ENCODE assay signal across 11 cellular contexts in genomic region chr6:44730771-44731391, GRCh38.
DNase-seq lines count a peak whose midpoint lies in the region; ATAC-seq and TF ChIP-seq lines count a peak whose summit lies in the region.
"Had no signal": no experiment of that assay in that cellular context is flagged by ENCODE, and none has a peak within 500 bp of the region (broad histone marks: within the 10 kb centered on the region; RNA-seq: fewer than 3 reads in every experiment).

No MANE protein-coding gene starts in this region.

- no peak overlapping the region for H3K9ac ChIP-seq in fibroblast of lung (ENCODE audit: insufficient read depth, low read length)

- no peak for ATAC-seq in HG03565 (IDR thresholded peaks at IDR 0.05; ENCODE audit: unreplicated experiment)
- ATAC-seq in left lung: no peak
- no peak for ATAC-seq in stimulated activated naive CD8-positive, alpha-beta T cell treated with anti-CD3 and anti-CD28 coated beads, Interleukin-15, Interleukin-2, amounts not matched to agents 100 U/mL and 50 U/mL, for 24 hours

- in situ Hi-C loops in Caki2 (cut with HindIII; ENCODE audit: low pct_unique_long_range_greater_than_20kb, low sequenced_read_pairs): no loop called here

- no peaks in the 10 kb centered on the region for H3K79me2 ChIP-seq in fibroblast of lung (ENCODE audit: control insufficient read depth, insufficient read depth, low read length)
- no peaks in the 10 kb centered on the region for H3K79me2 ChIP-seq in osteoblast (ENCODE audit: insufficient read depth, low read length)

- no peaks in the 10 kb centered on the region for H3K9me3 ChIP-seq in fibroblast of lung (ENCODE audit: control insufficient read depth, insufficient read depth, low read depth, low read length)
- H3K9me3 ChIP-seq in osteoblast (ENCODE audit: low read depth, low read length): no peaks in the 10 kb centered on the region
- H3K9me3 ChIP-seq in left lung: no peaks in the 10 kb centered on the region

- H3K36me3 ChIP-seq in fibroblast of lung (ENCODE audit: control insufficient read depth, insufficient read depth, low read length) (no peaks in the 10 kb centered on the region), osteoblast (ENCODE audit: insufficient read depth, low read length) (no peaks in the 10 kb centered on the region), left lung (no peaks in the 10 kb centered on the region)
- H3K36me3 ChIP-seq: cardiac muscle cell had no signal

- H3K4me3 ChIP-seq in fibroblast of lung (replicated peaks in 1 of 4; ENCODE audit: control extremely low read depth in 1 of 4, insufficient read depth in 1 of 4, low read depth in 3 of 4, low read length in 4 of 4): no peak overlapping the region
- H3K4me3 ChIP-seq in osteoblast (ENCODE audit: insufficient read depth, low read length): no peak overlapping the region
- H3K4me3 ChIP-seq in left lung: no peak overlapping the region
- H3K4me3 ChIP-seq: cardiac muscle cell had no signal

- H2AFZ ChIP-seq in fibroblast of lung (ENCODE audit: low read length) (no peak overlapping the region), osteoblast (ENCODE audit: low read length) (peak overlapping the region; percentile 1)

- H3K27ac ChIP-seq in fibroblast of lung (ENCODE audit: insufficient read depth, low read length) (no peak overlapping the region), osteoblast (ENCODE audit: low read depth, low read length) (no peak overlapping the region), left lung (no peak overlapping the region)
- H3K27ac ChIP-seq: cardiac muscle cell had no signal

- H3K4me1 ChIP-seq in fibroblast of lung (ENCODE audit: control insufficient read depth, extremely low read depth, insufficient read depth, low read length): no peaks in the 10 kb centered on the region
- peaks cover 10% of the 10 kb centered on the region for H3K4me1 ChIP-seq in osteoblast (ENCODE audit: insufficient read depth, low read length)
- H3K4me1 ChIP-seq in left lung: peaks cover 0 to 4% of the 10 kb centered on the region in 2 donors

- TF ChIP-seq CTCF in fibroblast of lung (conservative IDR thresholded peaks at IDR 0.05 in 1 of 2, IDR thresholded peaks at IDR 0.05 in 1 of 2; ENCODE audit: low read depth in 1 of 2, low read length in 2 of 2): no peak
- no peak for TF ChIP-seq CTCF in osteoblast (IDR thresholded peaks at IDR 0.05; ENCODE audit: extremely low read depth, low read depth, low read length)
- no peak for TF ChIP-seq CTCF in left lung (IDR thresholded peaks at IDR 0.05)

- H4K20me1 ChIP-seq in fibroblast of lung (ENCODE audit: control insufficient read depth, extremely low read depth, insufficient read depth, low read length) (no peaks in the 10 kb centered on the region), osteoblast (ENCODE audit: insufficient read depth, low read length) (no peaks in the 10 kb centered on the region)

- intact Hi-C loops in left lung (cut with DNase I): no loop called here

- H3K27me3 ChIP-seq in fibroblast of lung (ENCODE audit: control insufficient read depth, insufficient read depth, low read length): peaks cover 3% of the 10 kb centered on the region
- no peaks in the 10 kb centered on the region for H3K27me3 ChIP-seq in osteoblast (ENCODE audit: insufficient read depth, low read length)
- no peaks in the 10 kb centered on the region for H3K27me3 ChIP-seq in left lung
- H3K27me3 ChIP-seq: cardiac muscle cell had no signal

- no peak overlapping the region for H3K4me2 ChIP-seq in fibroblast of lung (ENCODE audit: extremely low read depth, insufficient read depth, low read length)
- H3K4me2 ChIP-seq in osteoblast (ENCODE audit: insufficient read depth, low read length): peak overlapping the region; percentile 13

- DNase-seq in Caki2 (ENCODE audit: low read depth): peak; percentile 30
- peak; percentile 82 to 83 for DNase-seq in NCI-H526 (lab: John Stamatoyannopoulos, UW)
- peak; percentile 79 to 84 for DNase-seq in fibroblast of lung (ENCODE audit: low read depth in 2 of 2)
- peak; percentile 93 for DNase-seq in osteoblast (ENCODE audit: insufficient read length, low spot score, missing footprints)
- no peak for DNase-seq in left lung
- no peak for DNase-seq in nucleus accumbens (lab: John Stamatoyannopoulos, UW)
- no peak for DNase-seq in stimulated activated naive CD8-positive, alpha-beta T cell treated with anti-CD3 and anti-CD28 coated beads, Interleukin-15, Interleukin-2, amounts not matched to agents 100 U/mL and 50 U/mL, for 24 hours
- DNase-seq: CD8-positive, alpha-beta memory T cell; GOT3 had no signal

Comparison
In these comparisons a context has a peak if more than half of its experiments do, and no peak if none do; other contexts are left out.
1. DNase-seq: peak in Caki2 (single experiment), NCI-H526 (2 of 2), fibroblast of lung (2 of 2) and osteoblast (single experiment); none in left lung (0 of 2), nucleus accumbens (0 of 56) and stimulated activated naive CD8-positive, alpha-beta T cell treated with anti-CD3 and anti-CD28 coated beads, Interleukin-15, Interleukin-2, amounts not matched to agents 100 U/mL and 50 U/mL, for 24 hours (single experiment).